In genomic region chr12:19771858-19772257, GRCh38 we compare ENCODE assay signal across 14 cellular contexts.
DNase-seq lines count a peak whose midpoint lies in the region; ATAC-seq and TF ChIP-seq lines count a peak whose summit lies in the region.
"Had no signal": no experiment of that assay in that cellular context is flagged by ENCODE, and none has a peak within 500 bp of the region (broad histone marks: within the 10 kb centered on the region; RNA-seq: fewer than 3 reads in every experiment).

No MANE protein-coding gene starts in this region.

- POLR2A ChIA-PET in AG04449 (lab: Yijun Ruan, JAX) (interaction anchor here (0.6 to 0.7 kb wide), 2 partner anchors 21 to 264 kb away, joined by 3 read pairs; no protein-coding TSS in a partner anchor), T-cell (lab: Charles Lee) (interaction anchor here in 1 of 2 donors (0.7 kb wide), 1 partner anchor 1100 kb away, joined by 3 read pairs; no protein-coding TSS in a partner anchor)

- CTCF ChIA-PET in AG04449 (lab: Yijun Ruan, JAX), result interaction anchor here (0.9 to 3.0 kb wide), 6 partner anchors 11 to 608 kb away, joined by 3 to 14 read pairs (median 4); no protein-coding TSS in a partner anchor
- CTCF ChIA-PET in T-cell (lab: Charles Lee), result no interaction called here

- H3K9me3 Mint-ChIP-seq in chondrocyte (ENCODE audit: low read depth) (no peaks in the 10 kb centered on the region), T-cell (peaks cover 4 to 6% (median 5%) of the 10 kb centered on the region in 3 donors)

- H3K27ac Mint-ChIP-seq in chondrocyte (ENCODE audit: unreplicated experiment) (peak overlapping the region; percentile 94), T-cell (no peak overlapping the region)
- H3K27ac Mint-ChIP-seq: activated naive CD4-positive, alpha-beta T cell treated with anti-CD3 and anti-CD28 coated beads, Interleukin-2, amount 50 U/mL, for 24 hours; type B pancreatic cell had no signal

- peaks cover 5% of the 10 kb centered on the region for H3K36me3 Mint-ChIP-seq in chondrocyte (ENCODE audit: low read depth)
- no peaks in the 10 kb centered on the region for H3K36me3 Mint-ChIP-seq in T-cell
- H3K36me3 Mint-ChIP-seq: activated naive CD4-positive, alpha-beta T cell treated with anti-CD3 and anti-CD28 coated beads, Interleukin-2, amount 50 U/mL, for 24 hours had no signal

- ATAC-seq in GM21825 (IDR thresholded peaks at IDR 0.05; ENCODE audit: unreplicated experiment) (no peak), left lobe of liver (no peak), T-cell (replicated peaks in 1 of 4) (no peak)

- no peak overlapping the region for H3K4me3 ChIP-seq in AG04449 (ENCODE audit: low read depth, low read length)
- H3K4me3 ChIP-seq: lung had no signal

- H3K27me3 Mint-ChIP-seq in chondrocyte (ENCODE audit: low read depth) (no peaks in the 10 kb centered on the region), T-cell (no peaks in the 10 kb centered on the region)
- H3K27me3 Mint-ChIP-seq: activated naive CD4-positive, alpha-beta T cell treated with anti-CD3 and anti-CD28 coated beads, Interleukin-2, amount 50 U/mL, for 24 hours had no signal

- H3K4me1 Mint-ChIP-seq in chondrocyte (ENCODE audit: low read depth) (peaks cover 28% of the 10 kb centered on the region), T-cell (no peaks in the 10 kb centered on the region)
- H3K4me1 Mint-ChIP-seq: activated naive CD4-positive, alpha-beta T cell treated with anti-CD3 and anti-CD28 coated beads, Interleukin-2, amount 50 U/mL, for 24 hours had no signal

- intact Hi-C loops in posterior cingulate gyrus (cut with DNase I), result no loop called here

- DNase-seq in AG04449 (ENCODE audit: low read depth, low spot score) (peak; percentile 90), HCEC 1CT (peak; percentile 10), chondrocyte (ENCODE audit: low spot score) (no peak), iris pigment epithelial cell (ENCODE audit: low read depth) (peak; percentile 76), left lobe of liver (ENCODE audit: low spot score) (no peak), T-cell (no peak), posterior cingulate gyrus (no peak)
- DNase-seq: Karpas-422, NCI-H2029 treated with DMSO at 0.1 percent for 48 hours, NCI-H82 had no signal

- TF ChIP-seq CTCF in AG04449 (IDR thresholded peaks at IDR 0.05; ENCODE audit: insufficient read depth, low read length, missing control alignments) (no peak), chondrocyte (IDR thresholded peaks at IDR 0.05) (peak; percentile 62)

- no peak overlapping the region for H3K4me3 Mint-ChIP-seq in chondrocyte (ENCODE audit: unreplicated experiment)
- H3K4me3 Mint-ChIP-seq in T-cell, result no peak overlapping the region
- H3K4me3 Mint-ChIP-seq: activated naive CD4-positive, alpha-beta T cell treated with anti-CD3 and anti-CD28 coated beads, Interleukin-2, amount 50 U/mL, for 24 hours; type B pancreatic cell had no signal

Comparison
In these comparisons a context has a peak if more than half of its experiments do, and no peak if none do; other contexts are left out.
1. DNase-seq: peak in AG04449 (single experiment), HCEC 1CT (single experiment) and iris pigment epithelial cell (single experiment); none in chondrocyte (single experiment), left lobe of liver (single experiment), T-cell (0 of 34) and posterior cingulate gyrus (0 of 10).